Comparison of ENCODE assay signal across 1 cellular context in genomic region chr18:60053747-60054304, GRCh38.
A peak's percentile ranks its signal among the peaks of the same experiment; 100 is the strongest.
TF ChIP-seq lines count a peak whose summit lies in the region.

No MANE protein-coding gene starts in this region.

TF ChIP-seq in K562, 482 proteins besides CTCF, POLR2A, EP300 and RAD21 (continued from another document and continues in another):
- TF ChIP-seq PATZ1 (CRISPR knock-in tag; IDR thresholded peaks at IDR 0.05; ENCODE audit: borderline replicate concordance) (no peak), POLR2AphosphoS2 (IDR thresholded peaks at IDR 0.05; ENCODE audit: low read length) (no peak), ZBTB11 (CRISPR knock-in tag; IDR thresholded peaks at IDR 0.05) (no peak), HDAC2 (IDR thresholded peaks at IDR 0.05) (peak; percentile 56; the same call in 1 of the 2 replicates), EP400 (IDR thresholded peaks at IDR 0.05) (peak; percentile 62), RREB1 (CRISPR knock-in tag; IDR thresholded peaks at IDR 0.05) (no peak), RCOR1 (IDR thresholded peaks at IDR 0.05; ENCODE audit: borderline replicate concordance in 1 of 2, low read depth in 2 of 2, low read length in 2 of 2) (peak in 1 of 2 experiments; percentile 85; a peak in 1 of 4 replicates), NCOA2 (IDR thresholded peaks at IDR 0.05; ENCODE audit: partially characterized antibody in 2 of 2) (no peak), SAFB (IDR thresholded peaks at IDR 0.05; ENCODE audit: borderline replicate concordance, low read depth, low read length) (no peak), SMARCA5 (IDR thresholded peaks at IDR 0.05) (no peak), HDAC3 (IDR thresholded peaks at IDR 0.05; ENCODE audit: borderline replicate concordance, partially characterized antibody) (peak; percentile 35), CBX8 (IDR thresholded peaks at IDR 0.05; ENCODE audit: borderline replicate concordance, extremely low read depth, low read depth, low read length, poor library complexity, severe bottlenecking) (no peak), ZNF644 (tag; IDR thresholded peaks at IDR 0.05; ENCODE audit: low read depth) (no peak), BRCA1 (IDR thresholded peaks at IDR 0.05) (no peak), BRCA1 (CRISPR knock-in tag; IDR thresholded peaks at IDR 0.05) (no peak), MED1 (CRISPR knock-in tag; IDR thresholded peaks at IDR 0.05; ENCODE audit: borderline replicate concordance) (no peak), NCOA1 (IDR thresholded peaks at IDR 0.05; ENCODE audit: low read depth) (peak; percentile 63; the same call in 1 of the 2 replicates), NFE2L1 (tag; IDR thresholded peaks at IDR 0.05; ENCODE audit: borderline replicate concordance, low read depth) (peak; percentile 88), SP2 (IDR thresholded peaks at IDR 0.05; ENCODE audit: extremely low read depth, low read depth, low read length, poor library complexity, severe bottlenecking) (no peak), SRSF1 (IDR thresholded peaks at IDR 0.05; ENCODE audit: low read depth, low read length) (no peak), LARP7 (IDR thresholded peaks at IDR 0.05) (no peak), DNMT1 (IDR thresholded peaks at IDR 0.05) (no peak), SIN3A (IDR thresholded peaks at IDR 0.05; ENCODE audit: borderline replicate concordance in 2 of 2, control insufficient read depth in 1 of 2, low read depth in 2 of 2, low read length in 2 of 2) (no peak), PHF8 (IDR thresholded peaks at IDR 0.05; ENCODE audit: borderline replicate concordance, low read length) (no peak), DDX20 (tag; IDR thresholded peaks at IDR 0.05; ENCODE audit: low read depth) (no peak), ZNF41 (CRISPR knock-in tag; conservative IDR thresholded peaks at IDR 0.05) (no peak), COPS2 (conservative IDR thresholded peaks at IDR 0.05) (no peak), HNRNPH1 (optimal IDR thresholded peaks at IDR 0.05; ENCODE audit: low read depth, low read length) (no peak), FOXK2 (conservative IDR thresholded peaks at IDR 0.05 in 1 of 2, IDR thresholded peaks at IDR 0.05 in 1 of 2; ENCODE audit: low read depth in 2 of 2) (no peak), ZNF318 (IDR thresholded peaks at IDR 0.05; ENCODE audit: borderline replicate concordance in 1 of 2, low read depth in 1 of 2) (peak in 1 of 2 experiments; percentile 98; a peak in 2 of 4 replicates), ETV1 (tag; conservative IDR thresholded peaks at IDR 0.05; ENCODE audit: low read depth) (no peak), RBM17 (IDR thresholded peaks at IDR 0.05; ENCODE audit: borderline replicate concordance, low read depth, low read length) (no peak), STAT5B (CRISPR knock-in tag; IDR thresholded peaks at IDR 0.05) (no peak), ZBTB1 (CRISPR knock-in tag; IDR thresholded peaks at IDR 0.05; ENCODE audit: borderline replicate concordance, low read depth) (no peak), ATF1 (CRISPR knock-in tag; IDR thresholded peaks at IDR 0.05) (no peak), ATF1 (tag; IDR thresholded peaks at IDR 0.05) (peak; percentile 90), POLR2G (IDR thresholded peaks at IDR 0.05; ENCODE audit: low read depth, low read length) (no peak), GMEB1 (CRISPR knock-in tag; IDR thresholded peaks at IDR 0.05) (no peak), RFX7 (CRISPR knock-in tag; IDR thresholded peaks at IDR 0.05) (no peak), GATAD2B (IDR thresholded peaks at IDR 0.05; ENCODE audit: borderline replicate concordance) (peak; percentile 35; the same call in 1 of the 2 replicates), PRMT5 (CRISPR knock-in tag; IDR thresholded peaks at IDR 0.05) (no peak), NR3C1 (CRISPR knock-in tag; IDR thresholded peaks at IDR 0.05) (no peak), PURB (CRISPR knock-in tag; IDR thresholded peaks at IDR 0.05; ENCODE audit: low read depth) (no peak), ERF (CRISPR knock-in tag; IDR thresholded peaks at IDR 0.05) (no peak), DPF2 (IDR thresholded peaks at IDR 0.05) (peak; percentile 95), ZBTB7A (IDR thresholded peaks at IDR 0.05; ENCODE audit: borderline replicate concordance, control insufficient read depth, low read depth, low read length) (no peak), ZNF224 (CRISPR knock-in tag; IDR thresholded peaks at IDR 0.05) (no peak), TAF7 (tag; IDR thresholded peaks at IDR 0.05) (no peak)
